In the genomic region with DNA sequence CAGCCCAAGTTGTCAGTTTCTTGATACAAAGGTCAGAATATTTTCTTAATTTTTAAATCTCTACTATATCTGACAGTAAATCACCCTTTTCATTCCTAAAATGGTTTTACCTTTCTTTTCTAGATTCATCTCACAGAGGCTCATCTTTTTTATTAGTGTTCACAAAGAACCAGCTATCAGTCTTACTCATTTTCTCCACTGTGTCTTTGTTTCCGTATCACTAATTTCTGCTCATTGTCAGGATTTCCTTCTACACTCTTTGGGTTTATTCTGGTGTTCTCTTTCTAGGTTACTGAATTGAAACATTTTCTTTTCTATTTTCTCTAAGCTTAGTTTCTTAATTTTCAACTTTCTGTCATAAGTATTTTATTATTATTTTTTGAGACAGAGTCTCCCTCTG, we compare ENCODE assay signal across 25 cellular contexts. TPM values are rescaled to one million over a fixed set of nuclear protein-coding genes. Genes with fewer than 3 reads are reported as not detected.
A peak's percentile ranks its signal among the peaks of the same experiment; 100 is the strongest.
DNase-seq lines count a peak whose midpoint lies in the region; ATAC-seq and FAIRE-seq lines count a peak whose summit lies in the region.
"Had no signal": no experiment of that assay in that cellular context is flagged by ENCODE, and none has a peak within 500 bp of the region (broad histone marks: within the 10 kb centered on the region; RNA-seq: fewer than 3 reads in every experiment).

No MANE protein-coding gene starts in this region.

- no peaks in the 10 kb centered on the region for H3K27me3 Mint-ChIP-seq in activated naive CD4-positive, alpha-beta T cell treated with anti-CD3 and anti-CD28 coated beads, Interleukin-2, amount 10 ng/mL, durations not matched to agents 7 days and 5 days
- no peaks in the 10 kb centered on the region for H3K27me3 Mint-ChIP-seq in activated naive CD8-positive, alpha-beta T cell treated with anti-CD3 and anti-CD28 coated beads for 36 hours
- H3K27me3 Mint-ChIP-seq in stimulated activated naive B cell treated with anti-CD40 and anti-IgM and Interleukin-4, amounts not matched to agents 10 μg/mL and 1 μg/mL and 100 μg/mL, for 72 hours, result no peaks in the 10 kb centered on the region
- H3K27me3 Mint-ChIP-seq: activated CD4-positive, alpha-beta T cell treated with anti-CD3 and anti-CD28 coated beads, Interleukin-2, amount 10 ng/mL, durations not matched to agents 7 days and 5 days; activated naive CD8-positive, alpha-beta T cell treated with anti-CD3 and anti-CD28 coated beads, Interleukin-2, amount 10 ng/mL, durations not matched to agents 7 days and 5 days had no signal

- no peaks in the 10 kb centered on the region for H3K27me3 ChIP-seq in SJSA1 (replicated peaks)
- H3K27me3 ChIP-seq: neutrophil, stomach, tibial artery had no signal

- H3K36me3 ChIP-seq in SJSA1, result peaks cover 68% of the 10 kb centered on the region

- ATAC-seq in stimulated activated naive B cell treated with anti-CD40 and anti-IgM and Interleukin-4, amounts not matched to agents 10 μg/mL and 1 μg/mL and 100 μg/mL, for 72 hours (replicated peaks), result peak; percentile 34 to 78
- ATAC-seq: left lobe of liver had no signal

- no peak for FAIRE-seq in frontal cortex (lab: Jason Lieb, UNC)

- H3K9me3 ChIP-seq in SJSA1 (replicated peaks), result no peaks in the 10 kb centered on the region
- H3K9me3 ChIP-seq: neutrophil, stomach, tibial artery had no signal

- H3K4me3 ChIP-seq in SJSA1, result no peak overlapping the region
- H3K4me3 ChIP-seq: GM23248, stomach, tibial artery had no signal

- H3K27ac Mint-ChIP-seq in activated naive CD4-positive, alpha-beta T cell treated with anti-CD3 and anti-CD28 coated beads, Interleukin-2, amount 10 ng/mL, durations not matched to agents 7 days and 5 days, result peak overlapping the region; percentile 61
- peak overlapping the region; percentile 77 for H3K27ac Mint-ChIP-seq in activated naive CD8-positive, alpha-beta T cell treated with anti-CD3 and anti-CD28 coated beads for 36 hours
- H3K27ac Mint-ChIP-seq in stimulated activated naive B cell treated with anti-CD40 and anti-IgM and Interleukin-4, amounts not matched to agents 10 μg/mL and 1 μg/mL and 100 μg/mL, for 72 hours, result peak overlapping the region; percentile 59
- H3K27ac Mint-ChIP-seq: activated CD4-positive, alpha-beta T cell treated with anti-CD3 and anti-CD28 coated beads, Interleukin-2, amount 10 ng/mL, durations not matched to agents 7 days and 5 days; activated naive CD8-positive, alpha-beta T cell treated with anti-CD3 and anti-CD28 coated beads, Interleukin-2, amount 10 ng/mL, durations not matched to agents 7 days and 5 days had no signal

- CTCF ChIA-PET in activated naive CD4-positive, alpha-beta T cell treated with anti-CD3 and anti-CD28 coated beads, Interleukin-2, amount 10 ng/mL, durations not matched to agents 7 days and 5 days (lab: Charles Lee), result no interaction called here

- no peak overlapping the region for H3K4me3 Mint-ChIP-seq in activated naive CD4-positive, alpha-beta T cell treated with anti-CD3 and anti-CD28 coated beads, Interleukin-2, amount 10 ng/mL, durations not matched to agents 7 days and 5 days
- no peak overlapping the region for H3K4me3 Mint-ChIP-seq in activated naive CD8-positive, alpha-beta T cell treated with anti-CD3 and anti-CD28 coated beads for 36 hours
- H3K4me3 Mint-ChIP-seq in stimulated activated naive B cell treated with anti-CD40 and anti-IgM and Interleukin-4, amounts not matched to agents 10 μg/mL and 1 μg/mL and 100 μg/mL, for 72 hours, result no peak overlapping the region
- H3K4me3 Mint-ChIP-seq: activated CD4-positive, alpha-beta T cell treated with anti-CD3 and anti-CD28 coated beads, Interleukin-2, amount 10 ng/mL, durations not matched to agents 7 days and 5 days; activated naive CD8-positive, alpha-beta T cell treated with anti-CD3 and anti-CD28 coated beads, Interleukin-2, amount 10 ng/mL, durations not matched to agents 7 days and 5 days had no signal

- no peaks in the 10 kb centered on the region for H3K9me3 Mint-ChIP-seq in activated naive CD4-positive, alpha-beta T cell treated with anti-CD3 and anti-CD28 coated beads, Interleukin-2, amount 10 ng/mL, durations not matched to agents 7 days and 5 days
- peaks cover 3% of the 10 kb centered on the region for H3K9me3 Mint-ChIP-seq in activated naive CD8-positive, alpha-beta T cell treated with anti-CD3 and anti-CD28 coated beads for 36 hours
- H3K9me3 Mint-ChIP-seq in stimulated activated naive B cell treated with anti-CD40 and anti-IgM and Interleukin-4, amounts not matched to agents 10 μg/mL and 1 μg/mL and 100 μg/mL, for 72 hours, result peaks cover 3 to 4% of the 10 kb centered on the region in 2 donors

- DNase-seq in activated naive CD4-positive, alpha-beta T cell treated with anti-CD3 and anti-CD28 coated beads, Interleukin-2, amount 10 ng/mL, durations not matched to agents 7 days and 5 days, result no peak
- DNase-seq in activated naive CD4-positive, alpha-beta T cell treated with Interleukin-2 at 50 U/mL for 16 hours, result no peak
- peak in 1 of 2 experiments; percentile 26 for DNase-seq in SJSA1 (ENCODE audit: low read depth in 1 of 2, low spot score in 2 of 2)
- no peak for DNase-seq in activated naive CD8-positive, alpha-beta T cell treated with anti-CD3 and anti-CD28 coated beads for 36 hours
- DNase-seq in stimulated activated naive B cell treated with anti-CD40 and anti-IgM and Interleukin-4, amounts not matched to agents 10 μg/mL and 1 μg/mL and 100 μg/mL, for 72 hours, result no peak
- no peak for DNase-seq in hepatic stellate cell (ENCODE audit: low spot score)
- DNase-seq in frontal cortex (ENCODE audit: low spot score in 2 of 2), result no peak
- DNase-seq in NOMO-1 treated with dmso at 0.1 percent for 144 hours (lab: John Stamatoyannopoulos, UW; ENCODE audit: unreplicated experiment), result no peak
- DNase-seq: activated CD4-positive, alpha-beta T cell treated with anti-CD3 and anti-CD28 coated beads, Interleukin-2, amount 10 ng/mL, durations not matched to agents 7 days and 5 days; activated CD8-positive, alpha-beta memory T cell treated with anti-CD3 and anti-CD28 coated beads, Interleukin-2, amount 50 U/mL, for 48 hours; activated naive CD8-positive, alpha-beta T cell treated with anti-CD3 and anti-CD28 coated beads, Interleukin-2, amount 10 ng/mL, durations not matched to agents 7 days and 5 days; cerebellar nuclear complex; GM23248; mesenchymal stem cell; NCI-H146; NCI-H446 treated with DMSO at 0.1 percent for 48 hours; NCI-H82; stimulated activated CD4-positive, alpha-beta T cell treated with anti-CD3 and anti-CD28 coated beads, Interleukin-15, amount 100 ng/mL, for 24 hours; stomach; T-helper 1 cell; tibial artery had no signal

- peaks cover 51% of the 10 kb centered on the region for H3K36me3 Mint-ChIP-seq in activated naive CD4-positive, alpha-beta T cell treated with anti-CD3 and anti-CD28 coated beads, Interleukin-2, amount 10 ng/mL, durations not matched to agents 7 days and 5 days
- peaks cover 71% of the 10 kb centered on the region for H3K36me3 Mint-ChIP-seq in activated naive CD8-positive, alpha-beta T cell treated with anti-CD3 and anti-CD28 coated beads for 36 hours
- peaks cover 44 to 71% of the 10 kb centered on the region in 2 donors for H3K36me3 Mint-ChIP-seq in stimulated activated naive B cell treated with anti-CD40 and anti-IgM and Interleukin-4, amounts not matched to agents 10 μg/mL and 1 μg/mL and 100 μg/mL, for 72 hours

- peaks cover 28% of the 10 kb centered on the region for H3K4me1 ChIP-seq in SJSA1 (replicated peaks)
- H3K4me1 ChIP-seq: tibial artery had no signal

- H3K27ac ChIP-seq in SJSA1, result peak overlapping the region; percentile 26; the same call in 1 of the 2 replicates
- H3K27ac ChIP-seq: C4-2B, GM23248, HL-60, neutrophil, stomach, tibial artery had no signal

- peaks cover 41% of the 10 kb centered on the region for H3K4me1 Mint-ChIP-seq in activated naive CD4-positive, alpha-beta T cell treated with anti-CD3 and anti-CD28 coated beads, Interleukin-2, amount 10 ng/mL, durations not matched to agents 7 days and 5 days
- H3K4me1 Mint-ChIP-seq in activated naive CD8-positive, alpha-beta T cell treated with anti-CD3 and anti-CD28 coated beads for 36 hours, result peaks cover 58% of the 10 kb centered on the region
- peaks cover 31 to 44% of the 10 kb centered on the region in 2 donors for H3K4me1 Mint-ChIP-seq in stimulated activated naive B cell treated with anti-CD40 and anti-IgM and Interleukin-4, amounts not matched to agents 10 μg/mL and 1 μg/mL and 100 μg/mL, for 72 hours

RNA-seq across cellular contexts. Expression of a gene that starts 8.7 kb away (rescaled TPM):
- 43.5 and 66.9 TPM in 2 replicates for total RNA-seq in SJSA1 (2014; rRNA removed; shearing (Covaris generic))
- 10 to 100 TPM; 61.2 to 66.0 TPM for total RNA-seq in activated naive CD8-positive, alpha-beta T cell treated with anti-CD3 and anti-CD28 coated beads for 36 hours
- 26.1 TPM for total RNA-seq in frontal cortex
